In genomic region chr11:65435981-65436411, GRCh38 we compare ENCODE assay signal across 9 cellular contexts. TPM values are rescaled to one million over a fixed set of nuclear protein-coding genes. Genes with fewer than 3 reads are reported as not detected.
DNase-seq lines count a peak whose midpoint lies in the region; ATAC-seq and TF ChIP-seq lines count a peak whose summit lies in the region.
"Had no signal": no experiment of that assay in that cellular context is flagged by ENCODE, and none has a peak within 500 bp of the region (broad histone marks: within the 10 kb centered on the region; RNA-seq: fewer than 3 reads in every experiment).

No MANE protein-coding gene starts in this region.

- H3K27ac Mint-ChIP-seq in activated T-cell treated with anti-CD3 and anti-CD28 coated beads, Interleukin-2, amount 50 U/mL, for 24 hours, result peak overlapping the region; percentile 84

- H3K36me3 ChIP-seq in lung (ENCODE audit: control insufficient read depth in 2 of 2, insufficient read depth in 2 of 2, low read length in 2 of 2), result peaks cover 15 to 29% of the 10 kb centered on the region in 2 donors
- H3K36me3 ChIP-seq in tibial nerve, result peaks cover 0 to 77% (median 13%) of the 10 kb centered on the region in 3 donors

- H3K9me3 ChIP-seq in lung (ENCODE audit: control insufficient read depth in 2 of 2, insufficient read depth in 1 of 2, low read length in 1 of 2), result no peaks in the 10 kb centered on the region
- no peaks in the 10 kb centered on the region for H3K9me3 ChIP-seq in tibial nerve

- no peak for TF ChIP-seq POLR2A in tibial nerve (IDR thresholded peaks at IDR 0.05)

- peak overlapping the region; percentile 3 for H3K4me3 Mint-ChIP-seq in activated T-cell treated with anti-CD3 and anti-CD28 coated beads, Interleukin-2, amount 50 U/mL, for 24 hours
- H3K4me3 Mint-ChIP-seq: neural crest cell had no signal

- no peak for ATAC-seq in lung (ENCODE audit: insufficient read depth, low FRiP score)
- ATAC-seq in HG02759 (IDR thresholded peaks at IDR 0.05; ENCODE audit: unreplicated experiment), result no peak
- no peak for ATAC-seq in HG03432 (IDR thresholded peaks at IDR 0.05; ENCODE audit: unreplicated experiment)

- peaks cover 88% of the 10 kb centered on the region for H3K4me1 Mint-ChIP-seq in activated T-cell treated with anti-CD3 and anti-CD28 coated beads, Interleukin-2, amount 50 U/mL, for 24 hours (ENCODE audit: low read depth)

- H3K9me3 Mint-ChIP-seq in activated T-cell treated with anti-CD3 and anti-CD28 coated beads, Interleukin-2, amount 50 U/mL, for 24 hours, result no peaks in the 10 kb centered on the region
- H3K9me3 Mint-ChIP-seq: neural crest cell had no signal

- TF ChIP-seq EP300 in tibial nerve (IDR thresholded peaks at IDR 0.05), result peak in 1 of 2 donors; percentile 48

- no peak for DNase-seq in activated T-cell treated with anti-CD3 and anti-CD28 coated beads, Interleukin-2, amount 50 U/mL, for 24 hours
- no peak for DNase-seq in activated T-cell treated with anti-CD3 and anti-CD28 coated beads for 4 hours
- no peak for DNase-seq in caudate nucleus (lab: John Stamatoyannopoulos, UW)
- no peak for DNase-seq in lung (ENCODE audit: low spot score)
- DNase-seq in tibial nerve (ENCODE audit: low spot score in 2 of 2), result peak in 1 of 2 donors; percentile 15
- no peak for DNase-seq in SKM-1 treated with dmso at 0.1 percent for 144 hours (lab: John Stamatoyannopoulos, UW; ENCODE audit: unreplicated experiment)

- H3K27me3 Mint-ChIP-seq in activated T-cell treated with anti-CD3 and anti-CD28 coated beads, Interleukin-2, amount 50 U/mL, for 24 hours, result no peaks in the 10 kb centered on the region

- H3K4me1 ChIP-seq in lung (ENCODE audit: control insufficient read depth in 2 of 2, insufficient read depth in 2 of 2, low read length in 2 of 2) (peaks cover 2 to 11% of the 10 kb centered on the region in 2 donors), tibial nerve (peaks cover 0 to 91% (median 69%) of the 10 kb centered on the region in 4 donors)

- no peaks in the 10 kb centered on the region for H3K27me3 ChIP-seq in lung (ENCODE audit: control insufficient read depth, insufficient read depth)
- no peaks in the 10 kb centered on the region for H3K27me3 ChIP-seq in tibial nerve

- H3K4me3 ChIP-seq in lung, result no peak overlapping the region
- no peak overlapping the region for H3K4me3 ChIP-seq in tibial nerve

- WGBS in lung, 2 donors, result 81% methylated on average over 8 of the region's 8 CpGs
- WGBS in tibial nerve, 2 donors, result 82 to 100% methylated on average over 5 to 8 of the region's 8 CpGs

- peak overlapping the region; percentile 49 for H3K27ac ChIP-seq in caudate nucleus (ENCODE audit: low read depth, low read length)
- H3K27ac ChIP-seq in lung (ENCODE audit: low read depth in 1 of 2, low read length in 1 of 2), result peak overlapping the region; percentile 4 to 30
- H3K27ac ChIP-seq in tibial nerve, result peak overlapping the region; percentile 2 to 98 (median 36)

- peaks cover 90% of the 10 kb centered on the region for H3K36me3 Mint-ChIP-seq in activated T-cell treated with anti-CD3 and anti-CD28 coated beads, Interleukin-2, amount 50 U/mL, for 24 hours (ENCODE audit: low read depth)

- TF ChIP-seq CTCF in lung (IDR thresholded peaks at IDR 0.05; ENCODE audit: control extremely low read depth, extremely low read depth), result no peak
- TF ChIP-seq CTCF in tibial nerve (IDR thresholded peaks at IDR 0.05), result no peak

RNA-seq across cellular contexts. Expression of gene NEAT1, which starts 13.4 kb away (rescaled TPM):
- total RNA-seq in lung (100 to 1,000 TPM; 518 to 912 TPM), tibial nerve (100 to 1,000 TPM; 427 to 571 (median 461) TPM)
- polyA plus RNA-seq in lung, result 1,000 to 10,000 TPM in 1 of 2 donors, 100 to 1,000 TPM in 1; 481 to 1,176 TPM

RNA-seq across cellular contexts. Expression of gene FRMD8, which starts 49.6 kb away (rescaled TPM):
- total RNA-seq in lung (10 to 100 TPM; 18.5 to 39.9 TPM), tibial nerve (100 to 1,000 TPM in 3 of 4 donors, 10 to 100 TPM in 1; 96.5 to 226 (median 128) TPM)
- polyA plus RNA-seq in lung, result 10 to 100 TPM; 15.8 to 25.7 TPM

RNA-seq across cellular contexts. Expression of gene SLC25A45, which starts 53.5 kb away (rescaled TPM):
- 10 to 100 TPM in 1 of 2 donors, 1 to 10 TPM in 1; 7.3 to 15.6 TPM for total RNA-seq in lung
- 1 to 10 TPM; 5.5 to 9.0 TPM for polyA plus RNA-seq in lung
- total RNA-seq in tibial nerve, result 10 to 100 TPM in 2 of 4 donors, 1 to 10 TPM in 2; 1.8 to 22.5 (median 8.5) TPM
